Comparison of ENCODE assay signal across 11 cellular contexts in the genomic region with DNA sequence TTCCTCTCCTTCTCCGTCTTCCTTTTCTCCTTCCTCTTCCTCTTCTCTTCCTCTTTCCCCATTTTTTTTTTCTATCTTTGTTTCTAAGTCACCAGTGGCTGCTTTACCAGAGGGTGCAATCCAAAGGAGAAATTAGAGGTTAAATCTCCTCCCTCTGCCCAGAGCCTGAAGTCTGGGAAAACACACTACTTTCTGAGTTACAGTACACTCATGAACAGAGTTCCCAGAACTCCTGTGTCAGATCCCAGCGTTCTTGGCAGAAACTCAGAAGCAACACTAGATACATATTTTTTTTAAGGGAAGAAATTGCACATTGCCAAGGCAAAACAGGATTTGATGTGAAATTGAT.
DNase-seq lines count a peak whose midpoint lies in the region; ATAC-seq and TF ChIP-seq lines count a peak whose summit lies in the region.
"Had no signal": no experiment of that assay in that cellular context is flagged by ENCODE, and none has a peak within 500 bp of the region (broad histone marks: within the 10 kb centered on the region; RNA-seq: fewer than 3 reads in every experiment).

No MANE protein-coding gene starts in this region.

- TF ChIP-seq POLR2A in breast epithelium (IDR thresholded peaks at IDR 0.05) (no peak), vagina (IDR thresholded peaks at IDR 0.05) (no peak)

- peak overlapping the region; percentile 71 for H3K27ac Mint-ChIP-seq in MCF 10A (ENCODE audit: low read depth, unreplicated experiment)
- H3K27ac Mint-ChIP-seq in nephron progenitor cell, result no peak overlapping the region
- no peak overlapping the region for H3K27ac Mint-ChIP-seq in activated CD8-positive, alpha-beta memory T cell treated with anti-CD3 and anti-CD28 coated beads, Interleukin-2, amount 10 ng/mL, durations not matched to agents 7 days and 5 days
- H3K27ac Mint-ChIP-seq: T-helper 2 cell treated with Interferon-gamma antibody and Interleukin-4, amounts not matched to agents 5 μg/mL and 100 μg/mL, for 36 hours had no signal

- POLR2A ChIA-PET in MCF 10A (lab: Yijun Ruan, JAX), result interaction anchor here (0.5 to 0.8 kb wide), 4 partner anchors 188 to 1211 kb away, joined by 3 to 4 read pairs (median 3); no protein-coding TSS in a partner anchor

- H3K36me3 Mint-ChIP-seq in MCF 10A (ENCODE audit: insufficient read depth, unreplicated experiment), result no peaks in the 10 kb centered on the region
- no peaks in the 10 kb centered on the region for H3K36me3 Mint-ChIP-seq in nephron progenitor cell (ENCODE audit: low read depth)
- no peaks in the 10 kb centered on the region for H3K36me3 Mint-ChIP-seq in activated CD8-positive, alpha-beta memory T cell treated with anti-CD3 and anti-CD28 coated beads, Interleukin-2, amount 10 ng/mL, durations not matched to agents 7 days and 5 days

- H3K27me3 ChIP-seq in breast epithelium (no peaks in the 10 kb centered on the region), vagina (no peaks in the 10 kb centered on the region)

- no TSS peak for BruUV-seq in MCF 10A (replicated peaks; lab: Mats Ljungman, UMichigan)

- H3K27me3 Mint-ChIP-seq in MCF 10A (ENCODE audit: insufficient read depth, unreplicated experiment) (no peaks in the 10 kb centered on the region), nephron progenitor cell (ENCODE audit: low read depth, poor library complexity) (peaks cover 16% of the 10 kb centered on the region)
- H3K27me3 Mint-ChIP-seq in activated CD8-positive, alpha-beta memory T cell treated with anti-CD3 and anti-CD28 coated beads, Interleukin-2, amount 10 ng/mL, durations not matched to agents 7 days and 5 days, result no peaks in the 10 kb centered on the region

- DNase-seq in MCF 10A (ENCODE audit: unreplicated experiment) (peak; percentile 37), breast epithelium (ENCODE audit: low spot score in 2 of 2) (no peak), fibroblast of gingiva (ENCODE audit: low read depth) (peak; percentile 64), nephron progenitor cell (no peak), vagina (ENCODE audit: extremely low spot score in 2 of 2) (no peak), T-helper 2 cell (no peak)
- DNase-seq in activated CD8-positive, alpha-beta memory T cell treated with anti-CD3 and anti-CD28 coated beads, Interleukin-2, amount 10 ng/mL, durations not matched to agents 7 days and 5 days, result no peak
- DNase-seq: NCI-H510A; stimulated activated naive CD8-positive, alpha-beta T cell treated with anti-CD3 and anti-CD28 coated beads, Interleukin-15, Interleukin-2, amounts not matched to agents 100 U/mL and 50 U/mL, for 24 hours had no signal

- intact Hi-C loops in MCF 10A (cut with micrococcal nuclease), result loop anchor here (1.0 to 10.0 kb wide), 4 partner anchors 396 to 866 kb away; no protein-coding TSS in a partner anchor
- intact Hi-C loops in breast epithelium (cut with DNase I; ENCODE audit: low total_unique reads), result no loop called here
- intact Hi-C loops in vagina (cut with DNase I), result no loop called here

- TF ChIP-seq CTCF in MCF 10A (IDR thresholded peaks at IDR 0.05; ENCODE audit: unreplicated experiment) (no peak), breast epithelium (IDR thresholded peaks at IDR 0.05) (no peak), nephron progenitor cell (IDR thresholded peaks at IDR 0.05) (no peak), vagina (IDR thresholded peaks at IDR 0.05) (no peak)

- CTCF ChIA-PET in MCF 10A (lab: Yijun Ruan, JAX), result interaction anchor here (0.5 to 10.9 kb wide), 10 partner anchors 9 to 926 kb away, joined by 3 to 67 read pairs (median 4); no protein-coding TSS in a partner anchor
- CTCF ChIA-PET in activated CD8-positive, alpha-beta memory T cell treated with anti-CD3 and anti-CD28 coated beads, Interleukin-2, amount 10 ng/mL, durations not matched to agents 7 days and 5 days (lab: Charles Lee), result interaction anchor here (1.0 kb wide), 1 partner anchor 31 kb away, joined by 3 read pairs; no protein-coding TSS in a partner anchor

- H3K9me3 ChIP-seq in breast epithelium, result no peaks in the 10 kb centered on the region
- no peaks in the 10 kb centered on the region for H3K9me3 ChIP-seq in vagina

- H3K27ac ChIP-seq in breast epithelium (no peak overlapping the region), vagina (peak overlapping the region; percentile 8)

- H3K4me3 ChIP-seq in breast epithelium (peak overlapping the region in 1 of 3 donors; percentile 13), vagina (no peak overlapping the region)

- H3K4me1 Mint-ChIP-seq in MCF 10A (ENCODE audit: insufficient read depth, unreplicated experiment) (peaks cover 23% of the 10 kb centered on the region), nephron progenitor cell (peaks cover 20% of the 10 kb centered on the region)
- no peaks in the 10 kb centered on the region for H3K4me1 Mint-ChIP-seq in activated CD8-positive, alpha-beta memory T cell treated with anti-CD3 and anti-CD28 coated beads, Interleukin-2, amount 10 ng/mL, durations not matched to agents 7 days and 5 days

- H3K36me3 ChIP-seq in breast epithelium (no peaks in the 10 kb centered on the region), vagina (no peaks in the 10 kb centered on the region)

- H3K4me1 ChIP-seq in breast epithelium, result no peaks in the 10 kb centered on the region
- H3K4me1 ChIP-seq in vagina, result peaks cover 18% of the 10 kb centered on the region

- no peak for ATAC-seq in HG03342 (IDR thresholded peaks at IDR 0.05; ENCODE audit: unreplicated experiment)
- no peak for ATAC-seq in activated CD8-positive, alpha-beta memory T cell treated with anti-CD3 and anti-CD28 coated beads, Interleukin-2, amount 10 ng/mL, durations not matched to agents 7 days and 5 days
- ATAC-seq: stimulated activated naive CD8-positive, alpha-beta T cell treated with anti-CD3 and anti-CD28 coated beads, Interleukin-15, Interleukin-2, amounts not matched to agents 100 U/mL and 50 U/mL, for 24 hours had no signal

- H3K4me3 Mint-ChIP-seq in MCF 10A (ENCODE audit: unreplicated experiment) (peak overlapping the region; percentile 5), nephron progenitor cell (peak overlapping the region; percentile 10)
- H3K4me3 Mint-ChIP-seq in activated CD8-positive, alpha-beta memory T cell treated with anti-CD3 and anti-CD28 coated beads, Interleukin-2, amount 10 ng/mL, durations not matched to agents 7 days and 5 days, result no peak overlapping the region
- H3K4me3 Mint-ChIP-seq: T-helper 2 cell treated with Interferon-gamma antibody and Interleukin-4, amounts not matched to agents 5 μg/mL and 100 μg/mL, for 36 hours had no signal

- H3K9me3 Mint-ChIP-seq in MCF 10A (ENCODE audit: unreplicated experiment) (no peaks in the 10 kb centered on the region), nephron progenitor cell (no peaks in the 10 kb centered on the region)
- H3K9me3 Mint-ChIP-seq in activated CD8-positive, alpha-beta memory T cell treated with anti-CD3 and anti-CD28 coated beads, Interleukin-2, amount 10 ng/mL, durations not matched to agents 7 days and 5 days (ENCODE audit: low read depth), result no peaks in the 10 kb centered on the region
- H3K9me3 Mint-ChIP-seq: T-helper 2 cell treated with Interferon-gamma antibody and Interleukin-4, amounts not matched to agents 5 μg/mL and 100 μg/mL, for 36 hours had no signal

Comparison
In these comparisons a context has a peak if more than half of its experiments do, and no peak if none do; other contexts are left out.
1. DNase-seq: peak in MCF 10A (single experiment) and fibroblast of gingiva (single experiment); none in breast epithelium (0 of 2), nephron progenitor cell (single experiment), vagina (0 of 2), T-helper 2 cell (0 of 5) and activated CD8-positive, alpha-beta memory T cell treated with anti-CD3 and anti-CD28 coated beads, Interleukin-2, amount 10 ng/mL, durations not matched to agents 7 days and 5 days (single experiment).